11 cellular contexts compared by ENCODE assay signal in the genomic region with DNA sequence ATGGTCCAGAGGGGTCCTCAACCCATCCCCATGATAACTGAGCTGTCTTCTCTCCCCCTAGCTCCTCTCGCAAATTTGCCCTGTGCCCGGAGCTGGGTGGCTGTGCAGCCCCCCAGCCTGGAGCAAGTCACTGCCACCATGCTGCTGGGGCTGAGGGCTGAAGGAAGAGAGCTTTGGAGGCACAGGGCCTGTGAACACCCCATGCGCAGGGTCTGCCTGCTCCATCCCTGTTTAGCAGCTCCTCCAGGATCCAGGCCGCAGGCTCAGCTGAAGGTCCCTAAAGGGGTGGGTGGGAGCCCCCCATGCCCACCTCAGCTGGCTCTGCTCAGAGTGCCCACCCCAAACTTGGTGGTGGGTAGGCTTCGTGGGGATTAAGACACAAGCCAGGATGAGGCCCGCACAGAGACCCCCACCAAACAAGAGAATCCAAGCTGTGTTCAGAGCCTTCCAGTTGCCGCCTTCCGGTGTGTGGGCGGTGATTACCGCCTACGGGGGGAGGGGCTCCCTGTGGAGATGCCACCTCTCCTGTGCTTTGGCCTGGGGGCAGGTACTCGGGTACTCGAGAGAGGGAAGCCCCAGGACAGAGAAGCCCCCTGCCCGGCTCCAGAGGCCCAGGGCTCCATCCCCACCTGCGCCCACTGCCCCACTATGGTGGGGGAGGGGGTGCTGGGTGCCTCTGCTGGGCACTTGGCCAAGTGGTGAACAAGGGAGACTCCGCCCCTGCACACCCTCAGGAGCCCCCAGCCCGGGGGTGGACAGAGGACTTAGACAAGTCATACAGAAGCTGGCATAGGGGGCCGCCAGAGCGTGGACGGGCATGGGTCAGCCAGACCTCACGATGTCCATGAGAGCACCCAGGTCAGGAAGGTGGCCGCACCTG. TPM values are rescaled to one million over a fixed set of nuclear protein-coding genes. Genes with fewer than 3 reads are reported as not detected.
DNase-seq lines count a peak whose midpoint lies in the region; ATAC-seq and TF ChIP-seq lines count a peak whose summit lies in the region.
"Had no signal": no experiment of that assay in that cellular context is flagged by ENCODE, and none has a peak within 500 bp of the region (broad histone marks: within the 10 kb centered on the region; RNA-seq: fewer than 3 reads in every experiment).

No MANE protein-coding gene starts in this region.

- POLR2A ChIA-PET in HCT116 (lab: Charles Lee): interaction anchor here (1.3 kb wide), 1 partner anchor 83 kb away, joined by 3 read pairs; no protein-coding TSS in a partner anchor
- POLR2A ChIA-PET in activated naive CD8-positive, alpha-beta T cell treated with anti-CD3 and anti-CD28 coated beads, Interleukin-2, amount 10 ng/mL, durations not matched to agents 7 days and 5 days (lab: Charles Lee): interaction anchor here (1.1 to 2.7 kb wide), 3 partner anchors 10 to 24 kb away, joined by 3 to 13 read pairs (median 4); no protein-coding TSS in a partner anchor

- H3K4me3 Mint-ChIP-seq in activated T-cell treated with anti-CD3 and anti-CD28 coated beads, Interleukin-2, amount 50 U/mL, for 24 hours: peak overlapping the region; percentile 60
- peak overlapping the region; percentile 76 for H3K4me3 Mint-ChIP-seq in activated naive CD8-positive, alpha-beta T cell treated with anti-CD3 and anti-CD28 coated beads, Interleukin-2, amount 10 ng/mL, durations not matched to agents 7 days and 5 days
- H3K4me3 Mint-ChIP-seq in progenitor cell of endocrine pancreas (ENCODE audit: low read depth): peak overlapping the region; percentile 71

- H3K4me3 ChIP-seq in HCT116 (replicated peaks in 1 of 2; ENCODE audit: low read depth in 1 of 2, low read length in 2 of 2): no peak overlapping the region
- H3K4me3 ChIP-seq in dorsolateral prefrontal cortex: no peak overlapping the region

- CTCF ChIA-PET in HCT116 (lab: Charles Lee): interaction anchor here (0.8 to 2.1 kb wide), 4 partner anchors 10 to 182 kb away, joined by 4 to 10 read pairs (median 5); no protein-coding TSS in a partner anchor

- H3K27me3 Mint-ChIP-seq in activated T-cell treated with anti-CD3 and anti-CD28 coated beads, Interleukin-2, amount 50 U/mL, for 24 hours: peaks cover 34% of the 10 kb centered on the region
- peaks cover 17% of the 10 kb centered on the region for H3K27me3 Mint-ChIP-seq in activated naive CD8-positive, alpha-beta T cell treated with anti-CD3 and anti-CD28 coated beads, Interleukin-2, amount 10 ng/mL, durations not matched to agents 7 days and 5 days
- H3K27me3 Mint-ChIP-seq in progenitor cell of endocrine pancreas: peaks cover 29% of the 10 kb centered on the region

- H3K27ac Mint-ChIP-seq in activated T-cell treated with anti-CD3 and anti-CD28 coated beads, Interleukin-2, amount 50 U/mL, for 24 hours: no peak overlapping the region
- no peak overlapping the region for H3K27ac Mint-ChIP-seq in activated naive CD8-positive, alpha-beta T cell treated with anti-CD3 and anti-CD28 coated beads, Interleukin-2, amount 10 ng/mL, durations not matched to agents 7 days and 5 days
- no peak overlapping the region for H3K27ac Mint-ChIP-seq in progenitor cell of endocrine pancreas

- no peaks in the 10 kb centered on the region for H3K9me3 ChIP-seq in HCT116 (ENCODE audit: control insufficient read depth in 1 of 2, insufficient read depth in 1 of 2, low read depth in 1 of 2, low read length in 2 of 2)

- no peak overlapping the region for H2AFZ ChIP-seq in HCT116 (ENCODE audit: low read depth, low read length, poor library complexity, severe bottlenecking)

- H3K79me2 ChIP-seq in HCT116 (ENCODE audit: insufficient read depth, low read length): peaks cover 25% of the 10 kb centered on the region

- no peaks in the 10 kb centered on the region for H3K36me3 Mint-ChIP-seq in activated T-cell treated with anti-CD3 and anti-CD28 coated beads, Interleukin-2, amount 50 U/mL, for 24 hours (ENCODE audit: low read depth)
- no peaks in the 10 kb centered on the region for H3K36me3 Mint-ChIP-seq in activated naive CD8-positive, alpha-beta T cell treated with anti-CD3 and anti-CD28 coated beads, Interleukin-2, amount 10 ng/mL, durations not matched to agents 7 days and 5 days
- H3K36me3 Mint-ChIP-seq in progenitor cell of endocrine pancreas (ENCODE audit: insufficient read depth): no peaks in the 10 kb centered on the region

- no peaks in the 10 kb centered on the region; the same call in 1 of the 2 replicates for H4K20me1 ChIP-seq in HCT116 (ENCODE audit: insufficient read depth)

- TF ChIP-seq CTCF in HCT116 (IDR thresholded peaks at IDR 0.05 in 2 of 3, conservative IDR thresholded peaks at IDR 0.05 in 1 of 3; ENCODE audit: borderline replicate concordance in 1 of 3, insufficient read depth in 1 of 3, low read depth in 2 of 3, low read length in 2 of 3) (no peak), progenitor cell of endocrine pancreas (IDR thresholded peaks at IDR 0.05; ENCODE audit: unreplicated experiment) (no peak), dorsolateral prefrontal cortex (IDR thresholded peaks at IDR 0.05 in 54 of 56, conservative IDR thresholded peaks at IDR 0.05 in 2 of 56; ENCODE audit: low read depth in 1 of 56, partially characterized antibody in 56 of 56) (no peak)

- H3K9me2 ChIP-seq in HCT116 (ENCODE audit: insufficient read depth): no peaks in the 10 kb centered on the region

- RAD21 ChIA-PET in HCT116 (lab: Charles Lee; ENCODE audit: low non-redundant PET in 1 of 2, low total read pairs in 2 of 2, uncharacterized antibody in 2 of 2, unreplicated experiment in 2 of 2): no interaction called here

- no peak for DNase-seq in activated T-cell treated with anti-CD3 and anti-CD28 coated beads, Interleukin-2, amount 50 U/mL, for 24 hours
- DNase-seq in activated T-cell treated with anti-CD3 and anti-CD28 coated beads for 4 hours: no peak
- DNase-seq in HCT116 (ENCODE audit: low read depth, low spot score): no peak
- no peak for DNase-seq in activated naive CD8-positive, alpha-beta T cell treated with anti-CD3 and anti-CD28 coated beads, Interleukin-2, amount 10 ng/mL, durations not matched to agents 7 days and 5 days
- no peak for DNase-seq in progenitor cell of endocrine pancreas (ENCODE audit: low spot score, unreplicated experiment)
- DNase-seq in dorsolateral prefrontal cortex: no peak
- no peak for DNase-seq in AG20443 (ENCODE audit: low spot score)
- DNase-seq: C1 segment of cervical spinal cord, hippocampal formation, IMR-90 had no signal

- TF ChIP-seq RAD21 in HCT116 (IDR thresholded peaks at IDR 0.05; ENCODE audit: low read depth): no peak

- peaks cover 0 to 3% of the 10 kb centered on the region in 2 experiments; a peak in 1 of 4 replicates for H3K36me3 ChIP-seq in HCT116 (ENCODE audit: control insufficient read depth in 1 of 2, insufficient read depth in 2 of 2, low read length in 2 of 2)

- H3K9me3 Mint-ChIP-seq in activated T-cell treated with anti-CD3 and anti-CD28 coated beads, Interleukin-2, amount 50 U/mL, for 24 hours: no peaks in the 10 kb centered on the region
- H3K9me3 Mint-ChIP-seq in activated naive CD8-positive, alpha-beta T cell treated with anti-CD3 and anti-CD28 coated beads, Interleukin-2, amount 10 ng/mL, durations not matched to agents 7 days and 5 days: no peaks in the 10 kb centered on the region
- H3K9me3 Mint-ChIP-seq in progenitor cell of endocrine pancreas (ENCODE audit: low read depth): no peaks in the 10 kb centered on the region

- H3K27me3 ChIP-seq in HCT116 (ENCODE audit: insufficient read depth, low read length) (no peaks in the 10 kb centered on the region), dorsolateral prefrontal cortex (peaks cover 0 to 17% (median 0%) of the 10 kb centered on the region in 45 donors)

- intact Hi-C loops in HCT116 (cut with micrococcal nuclease) (loop anchor here (10.0 kb wide), 1 partner anchor 195 kb away; a partner anchor contains a TSS), dorsolateral prefrontal cortex (cut with DNase I) (loop anchor here in 1 of 2 donors (5.0 kb wide), 1 partner anchor 78 kb away; no protein-coding TSS in a partner anchor)

- ATAC-seq in HCT116 (no peak), GM19328 (IDR thresholded peaks at IDR 0.05; ENCODE audit: unreplicated experiment) (no peak)
- ATAC-seq in activated naive CD8-positive, alpha-beta T cell treated with anti-CD3 and anti-CD28 coated beads, Interleukin-2, amount 10 ng/mL, durations not matched to agents 7 days and 5 days (ENCODE audit: low read depth): no peak

- H3K27ac ChIP-seq in HCT116 (ENCODE audit: low read depth, low read length): peak overlapping the region; percentile 33; the same call in 1 of the 2 replicates
- peak overlapping the region in 5 of 59 donors; percentile 5 to 70 (median 22) for H3K27ac ChIP-seq in dorsolateral prefrontal cortex

- peaks cover 38 to 52% of the 10 kb centered on the region in 2 experiments for H3K4me1 ChIP-seq in HCT116 (ENCODE audit: control insufficient read depth in 1 of 2, insufficient read depth in 2 of 2, low read length in 2 of 2)

- peak overlapping the region; percentile 79 for H3K4me2 ChIP-seq in HCT116 (ENCODE audit: low read length)

- H3K4me1 Mint-ChIP-seq in activated T-cell treated with anti-CD3 and anti-CD28 coated beads, Interleukin-2, amount 50 U/mL, for 24 hours (ENCODE audit: low read depth): peaks cover 21% of the 10 kb centered on the region
- H3K4me1 Mint-ChIP-seq in activated naive CD8-positive, alpha-beta T cell treated with anti-CD3 and anti-CD28 coated beads, Interleukin-2, amount 10 ng/mL, durations not matched to agents 7 days and 5 days: peaks cover 14% of the 10 kb centered on the region
- peaks cover 1% of the 10 kb centered on the region for H3K4me1 Mint-ChIP-seq in progenitor cell of endocrine pancreas (ENCODE audit: low read depth)

- peak overlapping the region; percentile 5; the same call in 1 of the 2 replicates for H3K9ac ChIP-seq in HCT116 (ENCODE audit: low read length)

- TF ChIP-seq POLR2A in HCT116 (IDR thresholded peaks at IDR 0.05; ENCODE audit: borderline replicate concordance, extremely low read depth, insufficient read depth, insufficient read length): no peak

- BruUV-seq in HCT116 (replicated peaks; lab: Mats Ljungman, UMichigan): no TSS peak

TF ChIP-seq in HCT116, 20 proteins besides CTCF, POLR2A, EP300 and RAD21 (continues in another document):
- TF ChIP-seq FOSL1 (IDR thresholded peaks at IDR 0.05; ENCODE audit: low read depth): no peak
- TF ChIP-seq SIN3A (IDR thresholded peaks at IDR 0.05; ENCODE audit: low read depth): no peak
- no peak for TF ChIP-seq CBX3 (IDR thresholded peaks at IDR 0.05; ENCODE audit: low read depth)
- TF ChIP-seq CEBPB (IDR thresholded peaks at IDR 0.05; ENCODE audit: low read depth): no peak

RNA-seq across cellular contexts. Expression of a gene that starts 1.4 kb away (rescaled TPM):
- total RNA-seq in HCT116 (2021; ENCODE audit: unreplicated experiment) (85.9 TPM), progenitor cell of endocrine pancreas (3.8 and 8.5 TPM in 2 replicates), dorsolateral prefrontal cortex (10 to 100 TPM; 15.2 to 59.3 (median 34.5) TPM)
- polyA plus RNA-seq in HCT116 (2012): 71.0 and 86.6 TPM in 2 replicates
- 1 to 10 TPM; 1.8 to 3.2 TPM for total RNA-seq in activated naive CD8-positive, alpha-beta T cell treated with anti-CD3 and anti-CD28 coated beads, Interleukin-2, amount 10 ng/mL, durations not matched to agents 7 days and 5 days

RNA-seq across cellular contexts. Expression of a gene that starts 11.1 kb away (rescaled TPM):
- total RNA-seq in HCT116 (2021; ENCODE audit: unreplicated experiment) (56.1 TPM), progenitor cell of endocrine pancreas (66.6 and 68.5 TPM in 2 replicates), dorsolateral prefrontal cortex (10 to 100 TPM; 29.1 to 76.6 (median 47.9) TPM)
- 41.5 and 42.8 TPM in 2 replicates for polyA plus RNA-seq in HCT116 (2012)
- 10 to 100 TPM; 23.3 to 28.0 TPM for total RNA-seq in activated naive CD8-positive, alpha-beta T cell treated with anti-CD3 and anti-CD28 coated beads, Interleukin-2, amount 10 ng/mL, durations not matched to agents 7 days and 5 days
